In genomic region chr3:72052841-72053409, GRCh38 we compare ENCODE assay signal across 1 cellular context.
A peak's percentile ranks its signal among the peaks of the same experiment; 100 is the strongest.
TF ChIP-seq lines count a peak whose summit lies in the region.

No MANE protein-coding gene starts in this region.

TF ChIP-seq in K562, 482 proteins besides CTCF, POLR2A, EP300 and RAD21 (continued from another document and continues in another):
- no peak for TF ChIP-seq SRSF3 (IDR thresholded peaks at IDR 0.05; ENCODE audit: insufficient read depth, low read length)
- TF ChIP-seq ZNF253 (CRISPR knock-in tag; conservative IDR thresholded peaks at IDR 0.05), result no peak
- TF ChIP-seq HMG20A (CRISPR knock-in tag; conservative IDR thresholded peaks at IDR 0.05), result no peak
- TF ChIP-seq FOXJ3 (CRISPR knock-in tag; IDR thresholded peaks at IDR 0.05), result no peak
- no peak for TF ChIP-seq PRPF4 (IDR thresholded peaks at IDR 0.05; ENCODE audit: insufficient read depth, low read depth, low read length, poor library complexity, severe bottlenecking)
- no peak for TF ChIP-seq KLF16 (IDR thresholded peaks at IDR 0.05)
- no peak for TF ChIP-seq ZNF449 (CRISPR knock-in tag; IDR thresholded peaks at IDR 0.05)
- TF ChIP-seq ZNF696 (CRISPR knock-in tag; conservative IDR thresholded peaks at IDR 0.05), result no peak
- TF ChIP-seq ARID2 (IDR thresholded peaks at IDR 0.05), result no peak
- TF ChIP-seq BRF1 (IDR thresholded peaks at IDR 0.05; ENCODE audit: borderline replicate concordance, extremely low read depth, insufficient read length), result no peak
- TF ChIP-seq XRCC5 (IDR thresholded peaks at IDR 0.05; ENCODE audit: low read depth, low read length), result no peak
- no peak for TF ChIP-seq NFE2L1 (tag; IDR thresholded peaks at IDR 0.05; ENCODE audit: borderline replicate concordance, low read depth)
- peak; percentile 38; the same call in 1 of the 2 replicates for TF ChIP-seq RAD51 (IDR thresholded peaks at IDR 0.05; ENCODE audit: borderline replicate concordance, low read depth)
- TF ChIP-seq STAT6 (CRISPR knock-in tag; IDR thresholded peaks at IDR 0.05), result no peak
- TF ChIP-seq PCBP1 (IDR thresholded peaks at IDR 0.05; ENCODE audit: low read depth, low read length, poor library complexity, severe bottlenecking), result no peak
- TF ChIP-seq ZEB2 (IDR thresholded peaks at IDR 0.05), result no peak
- TF ChIP-seq HMBOX1 (IDR thresholded peaks at IDR 0.05), result no peak
- no peak for TF ChIP-seq ZBTB34 (CRISPR knock-in tag; IDR thresholded peaks at IDR 0.05)
- no peak for TF ChIP-seq ZBTB1 (CRISPR knock-in tag; IDR thresholded peaks at IDR 0.05; ENCODE audit: borderline replicate concordance, low read depth)
- peak; percentile 46; the same call in 1 of the 2 replicates for TF ChIP-seq C11orf30 (IDR thresholded peaks at IDR 0.05; ENCODE audit: low read depth)
- no peak for TF ChIP-seq BCOR (IDR thresholded peaks at IDR 0.05)
- peak; percentile 75 for TF ChIP-seq NFIX (CRISPR knock-in tag; IDR thresholded peaks at IDR 0.05; ENCODE audit: low read depth)
- TF ChIP-seq ZNF274 (IDR thresholded peaks at IDR 0.05; ENCODE audit: borderline replicate concordance, low read depth, low read length), result no peak
- TF ChIP-seq NR1H2 (CRISPR knock-in tag; IDR thresholded peaks at IDR 0.05), result no peak
- TF ChIP-seq ZNF12 (CRISPR knock-in tag; IDR thresholded peaks at IDR 0.05), result no peak
- peak; percentile 6; the same call in 1 of the 2 replicates for TF ChIP-seq USF2 (CRISPR knock-in tag; IDR thresholded peaks at IDR 0.05)
- no peak for TF ChIP-seq MAX (CRISPR knock-in tag; IDR thresholded peaks at IDR 0.05)
- TF ChIP-seq RBM34 (IDR thresholded peaks at IDR 0.05; ENCODE audit: borderline replicate concordance, insufficient read depth, low read length), result no peak
- TF ChIP-seq ZNF311 (CRISPR knock-in tag; IDR thresholded peaks at IDR 0.05), result no peak
- TF ChIP-seq SNRNP70 (optimal IDR thresholded peaks at IDR 0.05; ENCODE audit: low read depth, low read length), result no peak
- TF ChIP-seq XRCC3 (IDR thresholded peaks at IDR 0.05), result no peak
- no peak for TF ChIP-seq HDGF (IDR thresholded peaks at IDR 0.05)
- no peak for TF ChIP-seq KAT2B (IDR thresholded peaks at IDR 0.05; ENCODE audit: low read depth, low read length)
- no peak for TF ChIP-seq HMG20B (CRISPR knock-in tag; IDR thresholded peaks at IDR 0.05)
- TF ChIP-seq FOXJ2 (tag; IDR thresholded peaks at IDR 0.05), result peak; percentile 56; the same call in 1 of the 2 replicates
- no peak for TF ChIP-seq KDM5B (IDR thresholded peaks at IDR 0.05; ENCODE audit: insufficient replicate concordance, low read depth, low read length)
- TF ChIP-seq ZNF3 (CRISPR knock-in tag; IDR thresholded peaks at IDR 0.05), result no peak
- no peak for TF ChIP-seq TAF9B (IDR thresholded peaks at IDR 0.05; ENCODE audit: partially characterized antibody)
- no peak for TF ChIP-seq SNAPC5 (CRISPR knock-in tag; IDR thresholded peaks at IDR 0.05)
- TF ChIP-seq BDP1 (IDR thresholded peaks at IDR 0.05; ENCODE audit: insufficient read depth, insufficient read length), result no peak
- TF ChIP-seq ZNF217 (CRISPR knock-in tag; IDR thresholded peaks at IDR 0.05), result no peak
- TF ChIP-seq SP2 (IDR thresholded peaks at IDR 0.05; ENCODE audit: extremely low read depth, low read depth, low read length, poor library complexity, severe bottlenecking), result no peak
- peak; percentile 36; the same call in 1 of the 2 replicates for TF ChIP-seq ELF1 (tag; IDR thresholded peaks at IDR 0.05)
- no peak for TF ChIP-seq NCOA4 (IDR thresholded peaks at IDR 0.05; ENCODE audit: partially characterized antibody)
- TF ChIP-seq HOXB6 (CRISPR knock-in tag; IDR thresholded peaks at IDR 0.05; ENCODE audit: borderline replicate concordance), result no peak
- no peak for TF ChIP-seq TAF1 (IDR thresholded peaks at IDR 0.05; ENCODE audit: control insufficient read depth, extremely low read depth, insufficient read depth, low read length, severe bottlenecking)
- TF ChIP-seq CBFA2T3 (IDR thresholded peaks at IDR 0.05), result 0 out of 2 replicates have a peak, but pooled peaks have one; percentile 30
- no peak for TF ChIP-seq WHSC1 (IDR thresholded peaks at IDR 0.05; ENCODE audit: low read length)
- TF ChIP-seq TOE1 (IDR thresholded peaks at IDR 0.05; ENCODE audit: borderline replicate concordance), result no peak
- no peak for TF ChIP-seq TOE1 (CRISPR knock-in tag; IDR thresholded peaks at IDR 0.05; ENCODE audit: borderline replicate concordance, low read depth)
- no peak for TF ChIP-seq MAZ (CRISPR knock-in tag; conservative IDR thresholded peaks at IDR 0.05 in 1 of 2, IDR thresholded peaks at IDR 0.05 in 1 of 2)
- TF ChIP-seq NKRF (IDR thresholded peaks at IDR 0.05; ENCODE audit: borderline replicate concordance), result no peak
- no peak for TF ChIP-seq ZNF561 (CRISPR knock-in tag; conservative IDR thresholded peaks at IDR 0.05)
- no peak for TF ChIP-seq ZNF780A (CRISPR knock-in tag; IDR thresholded peaks at IDR 0.05)
- TF ChIP-seq ELK3 (CRISPR knock-in tag; IDR thresholded peaks at IDR 0.05), result no peak
- no peak for TF ChIP-seq KDM4B (IDR thresholded peaks at IDR 0.05; ENCODE audit: borderline replicate concordance in 2 of 2, low read depth in 1 of 2)
- TF ChIP-seq RUNX1 (IDR thresholded peaks at IDR 0.05; ENCODE audit: low read depth), result no peak
- TF ChIP-seq KHSRP (IDR thresholded peaks at IDR 0.05), result peak; percentile 84
- no peak for TF ChIP-seq POLR3A (IDR thresholded peaks at IDR 0.05; ENCODE audit: borderline replicate concordance, extremely low read depth, insufficient read depth, insufficient read length)
- TF ChIP-seq MIER1 (IDR thresholded peaks at IDR 0.05; ENCODE audit: low read depth), result no peak
- TF ChIP-seq FOXA3 (CRISPR knock-in tag; conservative IDR thresholded peaks at IDR 0.05 in 1 of 2, IDR thresholded peaks at IDR 0.05 in 1 of 2), result no peak
- TF ChIP-seq TRIM25 (IDR thresholded peaks at IDR 0.05; ENCODE audit: borderline replicate concordance), result no peak
